ENCODE assay signal across 23 cellular contexts in genomic region chr9:109538346-109538745, GRCh38. TPM values are rescaled to one million over a fixed set of nuclear protein-coding genes. Genes with fewer than 3 reads are reported as not detected.
"Had no signal": no experiment of that assay in that cellular context is flagged by ENCODE, and none has a peak within 500 bp of the region (broad histone marks: within the 10 kb centered on the region; RNA-seq: fewer than 3 reads in every experiment).

No MANE protein-coding gene starts in this region.

- H3K4me3 Mint-ChIP-seq: activated CD4-positive, alpha-beta memory T cell treated with anti-CD3 and anti-CD28 coated beads, Interleukin-2, amount 10 ng/mL, durations not matched to agents 7 days and 5 days; activated CD4-positive, alpha-beta T cell treated with anti-CD3 and anti-CD28 coated beads for 36 hours; activated naive CD4-positive, alpha-beta T cell treated with anti-CD3 and anti-CD28 coated beads for 36 hours; activated naive CD8-positive, alpha-beta T cell treated with anti-CD3 and anti-CD28 coated beads, Interleukin-2, amount 50 U/mL, for 24 hours; activated T-helper 17 cell treated with anti-CD3 and anti-CD28 coated beads, Interleukin-2, amount 50 U/mL, for 72 hours; brain; central memory CD8-positive, alpha-beta T cell; immature natural killer cell; naive thymus-derived CD8-positive, alpha-beta T cell; T-helper 17 cell; WTC11 had no signal

- H3K9me3 Mint-ChIP-seq: activated CD4-positive, alpha-beta memory T cell treated with anti-CD3 and anti-CD28 coated beads, Interleukin-2, amount 10 ng/mL, durations not matched to agents 7 days and 5 days; activated naive CD4-positive, alpha-beta T cell treated with anti-CD3 and anti-CD28 coated beads for 36 hours; activated naive CD8-positive, alpha-beta T cell treated with anti-CD3 and anti-CD28 coated beads, Interleukin-2, amount 50 U/mL, for 24 hours; activated T-helper 17 cell treated with anti-CD3 and anti-CD28 coated beads, Interleukin-2, amount 50 U/mL, for 72 hours had no signal

- H3K9me3 ChIP-seq: heart right ventricle, ovary, sigmoid colon, tibial nerve, vagina had no signal

- H3K27ac Mint-ChIP-seq: activated CD4-positive, alpha-beta memory T cell treated with anti-CD3 and anti-CD28 coated beads, Interleukin-2, amount 10 ng/mL, durations not matched to agents 7 days and 5 days; activated CD4-positive, alpha-beta T cell treated with anti-CD3 and anti-CD28 coated beads for 36 hours; activated naive CD4-positive, alpha-beta T cell treated with anti-CD3 and anti-CD28 coated beads for 36 hours; activated naive CD8-positive, alpha-beta T cell treated with anti-CD3 and anti-CD28 coated beads, Interleukin-2, amount 50 U/mL, for 24 hours; activated T-helper 17 cell treated with anti-CD3 and anti-CD28 coated beads, Interleukin-2, amount 50 U/mL, for 72 hours; brain; immature natural killer cell; naive thymus-derived CD8-positive, alpha-beta T cell; T-helper 17 cell; WTC11 had no signal

- H3K36me3 Mint-ChIP-seq: brain; immature natural killer cell; naive thymus-derived CD8-positive, alpha-beta T cell; WTC11 had no signal

- H3K27me3 ChIP-seq: ovary, vagina had no signal

- H3K27ac ChIP-seq: coronary artery, heart right ventricle, ovary, sigmoid colon, tibial nerve had no signal

- H3K4me3 ChIP-seq: coronary artery, heart right ventricle, ovary, sigmoid colon, tibial nerve had no signal

- H3K4me1 Mint-ChIP-seq: activated CD4-positive, alpha-beta memory T cell treated with anti-CD3 and anti-CD28 coated beads, Interleukin-2, amount 10 ng/mL, durations not matched to agents 7 days and 5 days; activated CD4-positive, alpha-beta T cell treated with anti-CD3 and anti-CD28 coated beads for 36 hours; activated naive CD8-positive, alpha-beta T cell treated with anti-CD3 and anti-CD28 coated beads, Interleukin-2, amount 50 U/mL, for 24 hours; activated T-helper 17 cell treated with anti-CD3 and anti-CD28 coated beads, Interleukin-2, amount 50 U/mL, for 72 hours; brain; central memory CD8-positive, alpha-beta T cell; immature natural killer cell; naive thymus-derived CD8-positive, alpha-beta T cell; T-helper 17 cell; WTC11 had no signal

- DNase-seq: activated CD4-positive, alpha-beta memory T cell treated with anti-CD3 and anti-CD28 coated beads, Interleukin-2, amount 10 ng/mL, durations not matched to agents 7 days and 5 days; activated CD4-positive, alpha-beta T cell treated with anti-CD3 and anti-CD28 coated beads for 36 hours; activated naive CD4-positive, alpha-beta T cell treated with anti-CD3 and anti-CD28 coated beads for 36 hours; activated naive CD8-positive, alpha-beta T cell treated with anti-CD3 and anti-CD28 coated beads, Interleukin-2, amount 50 U/mL, for 24 hours; activated T-cell treated with anti-CD3 and anti-CD28 coated beads, Interleukin-2, amount 50 U/mL, for 1 hour; anterior cingulate cortex; heart right ventricle; immature natural killer cell; mesenchymal stem cell; naive thymus-derived CD8-positive, alpha-beta T cell; ovary; sigmoid colon; stimulated activated CD4-positive, alpha-beta T cell treated with anti-CD3 and anti-CD28 coated beads, Interleukin-2, amount 100 ng/mL, for 24 hours; stimulated activated naive CD8-positive, alpha-beta T cell treated with anti-CD3 and anti-CD28 coated beads, Interleukin-15, Interleukin-2, amounts not matched to agents 100 U/mL and 50 U/mL, for 24 hours; substantia nigra; T-helper 17 cell had no signal

- H3K36me3 ChIP-seq: heart right ventricle, ovary, sigmoid colon, tibial nerve, vagina had no signal

- H3K4me1 ChIP-seq: heart right ventricle, sigmoid colon, tibial nerve, vagina had no signal

RNA-seq across cellular contexts. Expression of gene PTPN3, which starts 40.2 kb away (rescaled TPM):
- total RNA-seq: naive thymus-derived CD8-positive, alpha-beta T cell; T-helper 17 cell had no signal
